8 cellular contexts compared by ENCODE assay signal in the genomic region with DNA sequence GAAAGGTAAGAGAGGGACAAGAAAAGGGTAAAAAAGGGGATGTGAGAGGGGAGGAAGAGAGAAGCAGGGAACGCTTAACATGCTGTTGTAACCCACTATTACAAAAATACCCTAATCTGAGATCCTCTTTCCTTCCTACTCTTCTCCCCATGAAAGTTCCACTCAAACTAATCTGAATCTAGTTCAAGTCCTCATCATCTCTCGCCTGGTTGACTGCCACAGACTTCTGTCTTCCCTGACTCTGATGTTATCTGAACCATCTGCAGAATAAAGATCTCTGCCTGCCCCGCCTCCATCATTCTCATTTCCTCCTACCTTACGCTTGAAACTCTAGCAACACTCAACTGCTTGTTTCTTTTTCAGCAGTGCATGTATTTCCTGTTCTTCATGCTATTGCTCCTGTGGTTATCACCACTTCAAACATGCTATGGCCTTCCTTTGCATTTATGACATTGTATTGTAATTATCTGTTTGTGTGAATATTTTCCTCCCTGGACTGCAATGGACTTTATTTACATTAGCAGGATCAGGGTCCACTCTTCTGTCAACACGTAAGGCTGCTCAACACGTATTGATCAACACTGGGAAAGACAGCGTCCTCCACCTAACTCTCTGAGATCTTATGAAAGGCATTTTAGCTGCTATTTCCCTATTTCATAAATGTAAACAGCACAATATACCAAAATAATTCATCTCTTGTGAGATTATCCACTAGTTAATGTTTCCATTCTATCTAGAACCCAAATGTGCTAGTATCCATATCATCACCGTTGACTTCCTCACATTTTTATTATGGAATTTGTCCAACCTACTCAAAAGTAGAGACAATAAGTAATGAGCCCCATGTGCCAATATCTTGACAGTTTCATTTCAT.
DNase-seq lines count a peak whose midpoint lies in the region; ATAC-seq and TF ChIP-seq lines count a peak whose summit lies in the region.

No MANE protein-coding gene starts in this region.

- H3K4me3 Mint-ChIP-seq in activated naive CD4-positive, alpha-beta T cell treated with anti-CD3 and anti-CD28 coated beads for 36 hours: peak overlapping the region; percentile 55

- peaks cover 6% of the 10 kb centered on the region for H3K9me3 Mint-ChIP-seq in activated naive CD4-positive, alpha-beta T cell treated with anti-CD3 and anti-CD28 coated beads for 36 hours

- no peaks in the 10 kb centered on the region for H3K27me3 Mint-ChIP-seq in activated naive CD4-positive, alpha-beta T cell treated with anti-CD3 and anti-CD28 coated beads for 36 hours (ENCODE audit: low read depth)

- no peaks in the 10 kb centered on the region for H3K27me3 ChIP-seq in dorsolateral prefrontal cortex

- TF ChIP-seq CTCF in GM10266 (IDR thresholded peaks at IDR 0.05; ENCODE audit: control insufficient read depth, insufficient read depth, low read depth, missing control alignments): no peak
- TF ChIP-seq CTCF in dorsolateral prefrontal cortex (IDR thresholded peaks at IDR 0.05 in 54 of 56, conservative IDR thresholded peaks at IDR 0.05 in 2 of 56; ENCODE audit: low read depth in 1 of 56, partially characterized antibody in 56 of 56): no peak

- H3K27ac Mint-ChIP-seq in activated naive CD4-positive, alpha-beta T cell treated with anti-CD3 and anti-CD28 coated beads for 36 hours: peak overlapping the region; percentile 85

- peak; percentile 99 for ATAC-seq in HG02610 (IDR thresholded peaks at IDR 0.05; ENCODE audit: unreplicated experiment)

- H3K4me1 Mint-ChIP-seq in activated naive CD4-positive, alpha-beta T cell treated with anti-CD3 and anti-CD28 coated beads for 36 hours (ENCODE audit: low read depth): peaks cover 28% of the 10 kb centered on the region

- H3K27ac ChIP-seq in dorsolateral prefrontal cortex: no peak overlapping the region

- CTCF ChIA-PET in activated naive CD4-positive, alpha-beta T cell treated with anti-CD3 and anti-CD28 coated beads for 36 hours (lab: Charles Lee): interaction anchor here (0.7 kb wide), 1 partner anchor 9 kb away, joined by 3 read pairs; no protein-coding TSS in a partner anchor

- H3K4me3 ChIP-seq in dorsolateral prefrontal cortex: no peak overlapping the region

- peak; percentile 34 for DNase-seq in GM10266 (ENCODE audit: extremely low spot score)
- peak; percentile 74 for DNase-seq in NOMO-1 treated with DMSO at 0.1 percent for 48 hours (lab: John Stamatoyannopoulos, UW; ENCODE audit: unreplicated experiment)
- DNase-seq in activated naive CD4-positive, alpha-beta T cell treated with anti-CD3 and anti-CD28 coated beads for 36 hours: peak; percentile 72
- peak; percentile 39 for DNase-seq in stimulated activated CD8-positive, alpha-beta memory T cell treated with anti-CD3 and anti-CD28 coated beads, Interleukin-12 subunit alpha, Interleukin-12 subunit beta, amount 100 ng/mL, for 1 hour (ENCODE audit: low read depth)
- no peak for DNase-seq in dorsolateral prefrontal cortex
- no peak for DNase-seq in NCI-H2107 (lab: John Stamatoyannopoulos, UW)
- DNase-seq in dermis blood vessel endothelial cell: no peak

- H3K36me3 Mint-ChIP-seq in activated naive CD4-positive, alpha-beta T cell treated with anti-CD3 and anti-CD28 coated beads for 36 hours (ENCODE audit: low read depth): peaks cover 2% of the 10 kb centered on the region

- intact Hi-C loops in activated naive CD4-positive, alpha-beta T cell treated with anti-CD3 and anti-CD28 coated beads for 36 hours (cut with micrococcal nuclease): loop anchor here (1.0 to 10.0 kb wide), 11 partner anchors 10 to 1132 kb away; partner anchors contain the start of genes HSPA13 and SAMSN1
- intact Hi-C loops in dorsolateral prefrontal cortex (cut with DNase I): no loop called here

Comparison
In these comparisons a context has a peak if more than half of its experiments do, and no peak if none do; other contexts are left out.
1. DNase-seq: peak in GM10266 (single experiment), NOMO-1 treated with DMSO at 0.1 percent for 48 hours (single experiment), activated naive CD4-positive, alpha-beta T cell treated with anti-CD3 and anti-CD28 coated beads for 36 hours (single experiment) and stimulated activated CD8-positive, alpha-beta memory T cell treated with anti-CD3 and anti-CD28 coated beads, Interleukin-12 subunit alpha, Interleukin-12 subunit beta, amount 100 ng/mL, for 1 hour (single experiment); none in dorsolateral prefrontal cortex (0 of 10), NCI-H2107 (single experiment) and dermis blood vessel endothelial cell (single experiment).